8 cellular contexts compared by ENCODE assay signal in the genomic region with DNA sequence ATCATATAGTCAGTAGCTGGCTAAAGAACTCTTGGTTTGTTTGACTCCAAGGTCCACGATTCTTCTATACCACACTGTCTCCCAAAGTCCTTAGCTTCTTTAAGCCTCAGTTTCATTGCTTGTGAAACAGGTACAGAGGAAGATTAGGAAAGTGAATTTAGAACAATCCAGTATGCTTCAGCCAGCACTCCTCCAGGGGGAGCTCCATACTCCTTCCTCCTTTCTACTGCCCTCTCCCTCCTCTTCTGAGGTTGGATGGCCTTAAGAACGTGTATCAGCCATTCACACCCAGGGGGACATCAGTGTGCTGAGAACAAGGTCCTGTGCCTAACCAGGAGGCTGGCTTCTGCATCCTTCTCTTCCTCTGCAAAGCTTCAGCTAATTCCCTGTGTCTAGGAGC. TPM values are rescaled to one million over a fixed set of nuclear protein-coding genes. Genes with fewer than 3 reads are reported as not detected.
DNase-seq lines count a peak whose midpoint lies in the region; ATAC-seq and TF ChIP-seq lines count a peak whose summit lies in the region.

No MANE protein-coding gene starts in this region.

- H3K36me3 ChIP-seq in parathyroid adenoma (ENCODE audit: control insufficient read depth, insufficient read depth, low read length): no peaks in the 10 kb centered on the region

- no peaks in the 10 kb centered on the region for H3K27me3 ChIP-seq in parathyroid adenoma (ENCODE audit: control insufficient read depth, insufficient read depth, low read length)

- H3K4me3 ChIP-seq in cardiac fibroblast (replicated peaks in 1 of 2; ENCODE audit: low read depth in 2 of 2, low read length in 2 of 2): no peak overlapping the region
- H3K4me3 ChIP-seq in parathyroid adenoma (ENCODE audit: low read depth, low read length): no peak overlapping the region

- H3K4me2 ChIP-seq in parathyroid adenoma (ENCODE audit: low read length): no peak overlapping the region

- no peaks in the 10 kb centered on the region for H3K4me1 ChIP-seq in parathyroid adenoma

- no peaks in the 10 kb centered on the region for H3K9me3 ChIP-seq in parathyroid adenoma (ENCODE audit: control insufficient read depth, low read length)

- H3K79me2 ChIP-seq in parathyroid adenoma: no peaks in the 10 kb centered on the region

- DNase-seq in NCI-H446 (lab: John Stamatoyannopoulos, UW): peak; percentile 23 to 42
- no peak for DNase-seq in NCI-H446 treated with DMSO at 0.1 percent for 48 hours (lab: John Stamatoyannopoulos, UW)
- DNase-seq in LHCN-M2 (ENCODE audit: low read depth): peak; percentile 59
- DNase-seq in cardiac fibroblast (ENCODE audit: low read depth in 2 of 2): peak; percentile 73 to 82
- DNase-seq in NCI-H510A treated with DMSO at 0.1 percent for 48 hours (lab: John Stamatoyannopoulos, UW): no peak
- no peak for DNase-seq in NCI-H1930 (lab: John Stamatoyannopoulos, UW)

- no peak overlapping the region for H2AFZ ChIP-seq in parathyroid adenoma

- ATAC-seq in GM21515 (IDR thresholded peaks at IDR 0.05; ENCODE audit: unreplicated experiment): no peak

- peak; percentile 82 for TF ChIP-seq CTCF in cardiac fibroblast (IDR thresholded peaks at IDR 0.05; ENCODE audit: low read depth, low read length)
- TF ChIP-seq CTCF in parathyroid adenoma (IDR thresholded peaks at IDR 0.05): peak; percentile 34

- no peak overlapping the region for H3K27ac ChIP-seq in parathyroid adenoma

- no peak overlapping the region for H3K9ac ChIP-seq in parathyroid adenoma

RNA-seq across cellular contexts. Expression of a gene that starts 54.8 kb away (rescaled TPM):
- total RNA-seq in LHCN-M2 (2014; rRNA removed): 188 and 230 TPM in 2 replicates
- 342 TPM for polyA plus RNA-seq in LHCN-M2 (2012)

Comparison
In these comparisons a context has a peak if more than half of its experiments do, and no peak if none do; other contexts are left out.
1. DNase-seq: peak in NCI-H446 (2 of 2), LHCN-M2 (single experiment) and cardiac fibroblast (2 of 2); none in NCI-H446 treated with DMSO at 0.1 percent for 48 hours (single experiment), NCI-H510A treated with DMSO at 0.1 percent for 48 hours (single experiment) and NCI-H1930 (0 of 2).